In genomic region chr4:55068522-55068921, GRCh38 we compare ENCODE assay signal across 9 cellular contexts. TPM values are rescaled to one million over a fixed set of nuclear protein-coding genes. Genes with fewer than 3 reads are reported as not detected.
"Had no signal": no experiment of that assay in that cellular context is flagged by ENCODE, and none has a peak within 500 bp of the region (broad histone marks: within the 10 kb centered on the region; RNA-seq: fewer than 3 reads in every experiment).

No MANE protein-coding gene starts in this region.

- ATAC-seq: stimulated activated effector memory CD8-positive, alpha-beta T cell treated with anti-CD3 and anti-CD28 coated beads, Interleukin-12 subunit alpha, Interleukin-12 subunit beta, amount 100 ng/mL, for 72 hours had no signal

- DNase-seq: activated naive CD8-positive, alpha-beta T cell treated with anti-CD3 and anti-CD28 coated beads for 36 hours; amygdala; occipital lobe; stimulated activated CD4-positive, alpha-beta T cell treated with anti-CD3 and anti-CD28 coated beads, Interleukin-12 subunit alpha, Interleukin-12 subunit beta, amount 100 ng/mL, for 4 hours had no signal

- H3K4me1 ChIP-seq: uterus had no signal

- H3K27ac ChIP-seq: hepatocyte had no signal

- H3K36me3 ChIP-seq: uterus had no signal

- H3K9me3 ChIP-seq: uterus had no signal

- H3K4me3 ChIP-seq: hepatocyte, uterus had no signal

- H3K27me3 ChIP-seq: uterus had no signal

RNA-seq across cellular contexts. Expression of gene KDR, which starts 56.9 kb away (rescaled TPM):
- total RNA-seq: activated CD8-positive, alpha-beta memory T cell treated with anti-CD3 and anti-CD28 coated beads for 36 hours; activated T-helper 1 cell treated with anti-CD3 and anti-CD28 coated beads, Interleukin-12 subunit alpha, Interleukin-12 subunit beta, Interleukin-2, Interleukin-4 antibody, amounts not matched to agents 30 ng/mL and 10 ng/mL and 1 ng/mL, durations not matched to agents 14 hours and 24 hours and 36 hours had no signal
